1 cellular context compared by ENCODE assay signal in the genomic region with DNA sequence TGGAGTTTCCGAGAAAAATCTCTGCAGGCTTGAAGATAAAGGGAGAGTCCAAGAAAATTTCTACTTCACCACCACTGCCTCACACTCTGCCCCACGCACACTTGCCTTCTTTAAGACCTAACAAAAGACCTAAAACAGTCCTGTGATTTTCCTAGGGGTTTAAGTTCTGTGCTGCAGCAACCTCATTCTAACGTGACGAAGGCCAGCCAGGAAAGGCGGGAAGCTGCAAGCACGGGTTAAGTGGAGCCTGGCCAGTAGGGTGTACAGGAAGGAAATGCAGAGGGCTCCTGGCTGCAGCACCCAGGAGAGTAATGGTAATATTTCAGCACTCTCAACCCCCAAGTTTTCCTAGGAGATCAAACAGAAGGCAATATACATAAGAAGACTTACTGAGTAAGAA.
TF ChIP-seq lines count a peak whose summit lies in the region.

No MANE protein-coding gene starts in this region.

TF ChIP-seq in IMR-90, 13 proteins besides CTCF, POLR2A, EP300 and RAD21 (continued from another document):
- TF ChIP-seq, protein P1, sequence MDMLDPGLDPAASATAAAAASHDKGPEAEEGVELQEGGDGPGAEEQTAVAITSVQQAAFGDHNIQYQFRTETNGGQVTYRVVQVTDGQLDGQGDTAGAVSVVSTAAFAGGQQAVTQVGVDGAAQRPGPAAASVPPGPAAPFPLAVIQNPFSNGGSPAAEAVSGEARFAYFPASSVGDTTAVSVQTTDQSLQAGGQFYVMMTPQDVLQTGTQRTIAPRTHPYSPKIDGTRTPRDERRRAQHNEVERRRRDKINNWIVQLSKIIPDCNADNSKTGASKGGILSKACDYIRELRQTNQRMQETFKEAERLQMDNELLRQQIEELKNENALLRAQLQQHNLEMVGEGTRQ (IDR thresholded peaks at IDR 0.05; ENCODE audit: low read depth, low read length), result no peak
- TF ChIP-seq RCOR1 (IDR thresholded peaks at IDR 0.05; ENCODE audit: insufficient replicate concordance, low read length), result no peak
- no peak for TF ChIP-seq SMC3 (IDR thresholded peaks at IDR 0.05; ENCODE audit: low read depth, low read length)
- TF ChIP-seq MAZ (IDR thresholded peaks at IDR 0.05; ENCODE audit: borderline replicate concordance, low read depth, low read length), result no peak
- no peak for TF ChIP-seq MXI1 (IDR thresholded peaks at IDR 0.05; ENCODE audit: borderline replicate concordance, low read depth, low read length)
- no peak for TF ChIP-seq FOS (IDR thresholded peaks at IDR 0.05; ENCODE audit: low read depth, low read length)
- no peak for TF ChIP-seq BHLHE40 (IDR thresholded peaks at IDR 0.05; ENCODE audit: low read depth, low read length)
- TF ChIP-seq, protein P2, sequence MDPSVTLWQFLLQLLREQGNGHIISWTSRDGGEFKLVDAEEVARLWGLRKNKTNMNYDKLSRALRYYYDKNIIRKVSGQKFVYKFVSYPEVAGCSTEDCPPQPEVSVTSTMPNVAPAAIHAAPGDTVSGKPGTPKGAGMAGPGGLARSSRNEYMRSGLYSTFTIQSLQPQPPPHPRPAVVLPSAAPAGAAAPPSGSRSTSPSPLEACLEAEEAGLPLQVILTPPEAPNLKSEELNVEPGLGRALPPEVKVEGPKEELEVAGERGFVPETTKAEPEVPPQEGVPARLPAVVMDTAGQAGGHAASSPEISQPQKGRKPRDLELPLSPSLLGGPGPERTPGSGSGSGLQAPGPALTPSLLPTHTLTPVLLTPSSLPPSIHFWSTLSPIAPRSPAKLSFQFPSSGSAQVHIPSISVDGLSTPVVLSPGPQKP (IDR thresholded peaks at IDR 0.05; ENCODE audit: borderline replicate concordance, low read depth, low read length), result no peak
- TF ChIP-seq RFX5 (IDR thresholded peaks at IDR 0.05; ENCODE audit: low read depth, low read length), result no peak
